ENCODE assay signal across 26 cellular contexts in the genomic region with DNA sequence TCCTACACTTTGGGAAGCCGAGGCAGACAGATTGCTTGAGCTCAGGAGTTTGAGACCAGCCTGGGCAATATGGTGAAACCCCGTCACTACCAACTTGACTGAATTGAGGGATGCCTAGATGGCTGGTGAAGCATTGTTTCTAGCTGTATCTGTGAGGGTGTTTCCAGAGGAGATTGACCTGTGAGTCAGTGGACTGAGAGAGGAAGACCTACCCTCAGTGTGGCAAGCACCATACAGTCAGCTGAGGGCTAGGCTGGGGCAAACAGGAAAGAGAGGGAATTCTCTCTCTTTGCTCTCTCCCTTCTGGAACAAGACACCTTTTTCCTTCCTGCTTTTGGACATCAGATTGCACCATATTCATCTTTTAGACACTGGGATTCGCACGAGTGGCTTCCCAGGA. TPM values are rescaled to one million over a fixed set of nuclear protein-coding genes. Genes with fewer than 3 reads are reported as not detected.
"Had no signal": no experiment of that assay in that cellular context is flagged by ENCODE, and none has a peak within 500 bp of the region (broad histone marks: within the 10 kb centered on the region; RNA-seq: fewer than 3 reads in every experiment).

No MANE protein-coding gene starts in this region.

- H3K4me1 ChIP-seq: parathyroid adenoma, upper lobe of right lung had no signal

- ATAC-seq: body of pancreas; naive thymus-derived CD4-positive, alpha-beta T cell; psoas muscle; right cardiac atrium; upper lobe of right lung had no signal

- FAIRE-seq: TTC549 had no signal

- H3K27me3 ChIP-seq: body of pancreas, colonic mucosa, esophagus squamous epithelium, spleen, suprapubic skin, tibial artery, upper lobe of right lung had no signal

- H3K4me3 ChIP-seq: body of pancreas, colonic mucosa, esophagus squamous epithelium, left ventricle myocardium inferior, psoas muscle, spleen, suprapubic skin, tibial artery, upper lobe of right lung had no signal

- H3K9me3 ChIP-seq: body of pancreas, colonic mucosa, esophagus squamous epithelium, left ventricle myocardium inferior, psoas muscle, spleen, suprapubic skin, tibial artery, upper lobe of right lung had no signal

- H2AFZ ChIP-seq: parathyroid adenoma had no signal

- DNase-seq: activated CD4-positive, alpha-beta T cell treated with anti-CD3 and anti-CD28 coated beads for 4 hours; activated CD4-positive, alpha-beta T cell treated with anti-CD3 and anti-CD28 coated beads, Interleukin-2, amount 50 U/mL, for 4 hours; activated CD8-positive, alpha-beta memory T cell treated with anti-CD3 and anti-CD28 coated beads for 24 hours; activated effector memory CD4-positive, alpha-beta T cell treated with Interleukin-2 at 50 U/mL for 16 hours; activated naive CD4-positive, alpha-beta T cell treated with Interleukin-2 at 50 U/mL for 16 hours; aorta; body of pancreas; colonic mucosa; esophagus squamous epithelium; foreskin melanocyte; kidney glomerular epithelial cell; left ventricle myocardium inferior; naive thymus-derived CD4-positive, alpha-beta T cell; occipital lobe; psoas muscle; right cardiac atrium; spleen; stimulated activated naive CD4-positive, alpha-beta T cell; T-helper 9 cell; tibial artery; upper lobe of right lung had no signal

- H3K36me3 ChIP-seq: colonic mucosa, esophagus squamous epithelium, left ventricle myocardium inferior, spleen, suprapubic skin, tibial artery, upper lobe of right lung had no signal

- H3K9ac ChIP-seq: parathyroid adenoma had no signal

- H3K27ac ChIP-seq: body of pancreas, colonic mucosa, epithelial cell of prostate, esophagus squamous epithelium, left ventricle myocardium inferior, parathyroid adenoma, psoas muscle, spleen, suprapubic skin, tibial artery, upper lobe of right lung, VCaP had no signal

RNA-seq across cellular contexts. Expression of gene RSPH4A, which starts 56.0 kb away (rescaled TPM):
- total RNA-seq: left ventricle myocardium inferior had no signal
- polyA plus RNA-seq: naive thymus-derived CD4-positive, alpha-beta T cell had no signal
